14 cellular contexts compared by ENCODE assay signal in genomic region chr22:25572708-25573161, GRCh38. TPM values are rescaled to one million over a fixed set of nuclear protein-coding genes. Genes with fewer than 3 reads are reported as not detected.
DNase-seq lines count a peak whose midpoint lies in the region; ATAC-seq and TF ChIP-seq lines count a peak whose summit lies in the region.
"Had no signal": no experiment of that assay in that cellular context is flagged by ENCODE, and none has a peak within 500 bp of the region (broad histone marks: within the 10 kb centered on the region; RNA-seq: fewer than 3 reads in every experiment).

No MANE protein-coding gene starts in this region.

- ATAC-seq in GM19372 (IDR thresholded peaks at IDR 0.05; ENCODE audit: low read depth, unreplicated experiment) (peak; percentile 51), HG03432 (IDR thresholded peaks at IDR 0.05; ENCODE audit: unreplicated experiment) (peak; percentile 60), activated B cell treated with CpG ODN at 0.5 μM for 24 hours (ENCODE audit: low read depth) (peak; percentile 63), Right ventricle myocardium inferior (no peak)
- ATAC-seq: gastroesophageal sphincter, upper lobe of right lung, WTC11 had no signal

- no peak for TF ChIP-seq CTCF in GM10248 (IDR thresholded peaks at IDR 0.05; ENCODE audit: control extremely low read depth, extremely low read depth, low read depth, missing control alignments)
- TF ChIP-seq CTCF in activated B cell treated with CpG ODN at 0.5 μM for 24 hours (IDR thresholded peaks at IDR 0.05): no peak

- peak; percentile 43 for DNase-seq in GM10248 (ENCODE audit: extremely low spot score)
- no peak for DNase-seq in activated B cell treated with CpG ODN at 0.5 μM for 24 hours
- no peak for DNase-seq in DMS153 (lab: John Stamatoyannopoulos, UW)
- DNase-seq in Right ventricle myocardium inferior (ENCODE audit: missing footprints): no peak
- DNase-seq in effector CD4-positive, alpha-beta T cell: no peak
- DNase-seq in NCI-H510A treated with DMSO at 0.1 percent for 48 hours (lab: John Stamatoyannopoulos, UW): no peak
- DNase-seq: NCI-H2081, upper lobe of right lung had no signal

- H3K9me3 Mint-ChIP-seq in activated B cell treated with CpG ODN at 0.5 μM for 24 hours: peaks cover 2% of the 10 kb centered on the region

- peak overlapping the region; percentile 36 for H3K4me3 Mint-ChIP-seq in activated B cell treated with CpG ODN at 0.5 μM for 24 hours
- H3K4me3 Mint-ChIP-seq: activated naive CD4-positive, alpha-beta T cell treated with anti-CD3 and anti-CD28 coated beads, Interleukin-2, amount 50 U/mL, for 24 hours; WTC11 had no signal

- H3K36me3 Mint-ChIP-seq in activated B cell treated with CpG ODN at 0.5 μM for 24 hours (ENCODE audit: low read depth): peaks cover 44% of the 10 kb centered on the region
- H3K36me3 Mint-ChIP-seq: CD4-positive, CD25-positive, alpha-beta regulatory T cell had no signal

- CTCF ChIA-PET in GM10248 (lab: Yijun Ruan, JAX): interaction anchor here (1.0 to 1.6 kb wide), 4 partner anchors 8 to 200 kb away, joined by 3 to 5 read pairs (median 4); partner anchors contain the start of gene GRK3
- CTCF ChIA-PET in activated B cell treated with CpG ODN at 0.5 μM for 24 hours (lab: Charles Lee): interaction anchor here (0.6 to 1.7 kb wide), 4 partner anchors 9 to 80 kb away, joined by 3 to 9 read pairs (median 4); partner anchors contain the start of gene GRK3

- POLR2A ChIA-PET in GM10248 (lab: Yijun Ruan, JAX): no interaction called here
- POLR2A ChIA-PET in activated B cell treated with CpG ODN at 0.5 μM for 24 hours (lab: Charles Lee): interaction anchor here (0.9 to 1.4 kb wide), 4 partner anchors 9 to 110 kb away, joined by 3 to 11 read pairs (median 6); partner anchors contain the start of gene GRK3

- intact Hi-C loops in activated B cell treated with CpG ODN at 0.5 μM for 24 hours (cut with micrococcal nuclease): loop anchor here (5.0 kb wide), 1 partner anchor 50 kb away; no protein-coding TSS in a partner anchor
- intact Hi-C loops in Right ventricle myocardium inferior (cut with DNase I): no loop called here

- H3K27ac Mint-ChIP-seq in activated B cell treated with CpG ODN at 0.5 μM for 24 hours: peak overlapping the region; percentile 82
- H3K27ac Mint-ChIP-seq: activated naive CD4-positive, alpha-beta T cell treated with anti-CD3 and anti-CD28 coated beads, Interleukin-2, amount 50 U/mL, for 24 hours; WTC11 had no signal

- peaks cover 79% of the 10 kb centered on the region for H3K4me1 Mint-ChIP-seq in activated B cell treated with CpG ODN at 0.5 μM for 24 hours
- H3K4me1 Mint-ChIP-seq: activated naive CD4-positive, alpha-beta T cell treated with anti-CD3 and anti-CD28 coated beads, Interleukin-2, amount 50 U/mL, for 24 hours had no signal

- no peaks in the 10 kb centered on the region for H3K27me3 Mint-ChIP-seq in activated B cell treated with CpG ODN at 0.5 μM for 24 hours
- H3K27me3 Mint-ChIP-seq: CD4-positive, CD25-positive, alpha-beta regulatory T cell had no signal

RNA-seq across cellular contexts. Expression of gene GRK3, which starts 8.3 kb away (rescaled TPM):
- total RNA-seq in activated B cell treated with CpG ODN at 0.5 μM for 24 hours (66.6 and 66.7 TPM in 2 replicates), Right ventricle myocardium inferior (4.0 TPM)

Comparison
In these comparisons a context has a peak if more than half of its experiments do, and no peak if none do; other contexts are left out.
1. RNA of gene GRK3, which starts 8.3 kb away (total RNA-seq): 66.6 to 66.7 TPM in activated B cell treated with CpG ODN at 0.5 μM for 24 hours; 4.0 TPM in Right ventricle myocardium inferior (single experiment); every median in the first group is over 10 times any median in the second.